ENCODE assay signal across 18 cellular contexts in the genomic region with DNA sequence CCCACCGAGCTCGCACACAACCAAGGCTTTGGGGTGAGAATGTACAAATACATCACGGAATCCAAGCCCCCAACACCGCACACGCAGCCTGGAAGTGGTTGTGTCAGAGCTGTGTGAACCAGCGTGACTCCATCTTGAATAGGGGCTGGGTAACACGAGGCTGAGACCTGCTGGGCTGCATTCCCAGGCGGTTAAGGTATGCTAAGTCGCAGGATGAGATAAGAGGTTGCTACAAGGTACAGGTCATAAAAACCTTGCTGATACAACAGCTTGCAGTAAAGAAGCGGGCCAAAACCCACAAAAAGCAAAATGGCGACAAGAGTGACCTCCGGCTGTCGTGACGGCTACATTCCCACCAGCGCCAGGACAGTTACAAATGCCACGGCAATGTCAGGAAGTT.
DNase-seq lines count a peak whose midpoint lies in the region; ATAC-seq and TF ChIP-seq lines count a peak whose summit lies in the region.
"Had no signal": no experiment of that assay in that cellular context is flagged by ENCODE, and none has a peak within 500 bp of the region (broad histone marks: within the 10 kb centered on the region; RNA-seq: fewer than 3 reads in every experiment).

No MANE protein-coding gene starts in this region.

- no peak overlapping the region for H3K18ac ChIP-seq in mesendoderm (ENCODE audit: low read length)

- H3K56ac ChIP-seq in mesendoderm (ENCODE audit: low read length) = no peak overlapping the region

- H3K9ac ChIP-seq in mesendoderm (ENCODE audit: low read length) (no peak overlapping the region), smooth muscle cell (ENCODE audit: low read depth) (no peak overlapping the region)

- no peak overlapping the region for H4K5ac ChIP-seq in mesendoderm (ENCODE audit: low read length)

- no peak overlapping the region for H2AK5ac ChIP-seq in mesendoderm (ENCODE audit: low read length)

- H3K4me3 ChIP-seq in mesendoderm (ENCODE audit: low read length) = no peak overlapping the region
- H3K4me3 ChIP-seq in stomach = no peak overlapping the region
- no peak overlapping the region for H3K4me3 ChIP-seq in smooth muscle cell
- H3K4me3 ChIP-seq: A549, HAP-1 had no signal

- H3K4me2 ChIP-seq in mesendoderm (ENCODE audit: low read length) (no peak overlapping the region), smooth muscle cell (no peak overlapping the region)
- H3K4me2 ChIP-seq: A549 had no signal

- H2BK15ac ChIP-seq in mesendoderm (replicated peaks; ENCODE audit: low read depth) = no peak overlapping the region

- DNase-seq in Right ventricle myocardium superior (peak; percentile 17), Right ventricle myocardium inferior (ENCODE audit: missing footprints) (no peak), chondrocyte (ENCODE audit: low spot score) (peak; percentile 28), mesendoderm (peak; percentile 83), caudate nucleus (lab: John Stamatoyannopoulos, UW) (no peak), stomach (no peak), smooth muscle cell (lab: John Stamatoyannopoulos, UW; ENCODE audit: unreplicated experiment) (no peak)
- DNase-seq in activated CD4-positive, CD25-positive, alpha-beta regulatory T cell (lab: John Stamatoyannopoulos, UW) = no peak
- DNase-seq: AML-193; CD4-positive, alpha-beta T cell; DMS153; DMS79; GF-D8 had no signal

- ATAC-seq in Right ventricle myocardium superior (ENCODE audit: poor library complexity) = no peak
- no peak for ATAC-seq in Right ventricle myocardium inferior
- ATAC-seq: A549, HepG2 had no signal

- H3K79me1 ChIP-seq in mesendoderm (ENCODE audit: low read length) = no peaks in the 10 kb centered on the region

- H3K9me3 Mint-ChIP-seq in chondrocyte (ENCODE audit: low read depth) = no peaks in the 10 kb centered on the region

- peaks cover 21% of the 10 kb centered on the region for H4K20me1 ChIP-seq in smooth muscle cell (ENCODE audit: low read depth)

- no peak overlapping the region for H2BK120ac ChIP-seq in mesendoderm (ENCODE audit: low read depth, low read length)

- peaks cover 9% of the 10 kb centered on the region for H3K36me3 Mint-ChIP-seq in chondrocyte (ENCODE audit: low read depth)

- H3K27ac Mint-ChIP-seq in chondrocyte (ENCODE audit: unreplicated experiment) = no peak overlapping the region
- H3K27ac Mint-ChIP-seq: CD4-positive, alpha-beta T cell had no signal

- H4K8ac ChIP-seq in mesendoderm (ENCODE audit: low read depth, low read length) = no peak overlapping the region

- H3K79me2 ChIP-seq in mesendoderm (ENCODE audit: control insufficient read depth, insufficient read depth, low read length) (no peaks in the 10 kb centered on the region), smooth muscle cell (ENCODE audit: low read depth) (no peaks in the 10 kb centered on the region)

- peaks cover 3% of the 10 kb centered on the region for H3K4me1 ChIP-seq in mesendoderm (ENCODE audit: control insufficient read depth, low read depth, low read length)
- H3K4me1 ChIP-seq in stomach = no peaks in the 10 kb centered on the region
- no peaks in the 10 kb centered on the region for H3K4me1 ChIP-seq in smooth muscle cell (ENCODE audit: low read depth)
- H3K4me1 ChIP-seq: A549, HAP-1 had no signal

- no peaks in the 10 kb centered on the region for H3F3A ChIP-seq in smooth muscle cell (ENCODE audit: low read depth)

- WGBS in mesendoderm (ENCODE audit: extremely low coverage, insufficient coverage, low lambda C conversion rate) = no CpG with 5 or more reads among the region's 16 CpGs
- 88 to 93% (median 90%) methylated on average over 16 of the region's 16 CpGs for WGBS in stomach, 5 donors
- WGBS in smooth muscle cell (ENCODE audit: low lambda C conversion rate) = 89% methylated on average over 16 of the region's 16 CpGs

- no peaks in the 10 kb centered on the region for H3K4me1 Mint-ChIP-seq in chondrocyte (ENCODE audit: low read depth)

- no peak overlapping the region for H3K23ac ChIP-seq in mesendoderm (ENCODE audit: low read length)

- no peak for TF ChIP-seq EP300 in stomach (IDR thresholded peaks at IDR 0.05)

- no peaks in the 10 kb centered on the region for H3K9me3 ChIP-seq in stomach
- H3K9me3 ChIP-seq in smooth muscle cell (replicated peaks; ENCODE audit: low read depth) = no peaks in the 10 kb centered on the region
- H3K9me3 ChIP-seq: A549, HAP-1 had no signal

- intact Hi-C loops in Right ventricle myocardium superior (cut with DNase I) = no loop called here
- intact Hi-C loops in Right ventricle myocardium inferior (cut with DNase I) = no loop called here
- intact Hi-C loops in stomach (cut with DNase I; ENCODE audit: low total_unique reads) = no loop called here

- no peak overlapping the region for H3K4ac ChIP-seq in mesendoderm (ENCODE audit: low read depth, low read length)

- H3K27me3 ChIP-seq in mesendoderm (ENCODE audit: insufficient read depth, low read length, poor library complexity) (no peaks in the 10 kb centered on the region), stomach (no peaks in the 10 kb centered on the region), smooth muscle cell (ENCODE audit: low read depth) (no peaks in the 10 kb centered on the region)

- H3K27me3 Mint-ChIP-seq in chondrocyte (ENCODE audit: low read depth) = no peaks in the 10 kb centered on the region
- H3K27me3 Mint-ChIP-seq: CD4-positive, alpha-beta T cell had no signal

- H3K36me3 ChIP-seq in mesendoderm (ENCODE audit: control insufficient read depth, insufficient read depth, low read length) (no peaks in the 10 kb centered on the region), stomach (peaks cover 0 to 46% (median 41%) of the 10 kb centered on the region in 4 donors), smooth muscle cell (ENCODE audit: low read depth) (no peaks in the 10 kb centered on the region)
- H3K36me3 ChIP-seq: HAP-1 had no signal

- H3K4me3 Mint-ChIP-seq in chondrocyte (ENCODE audit: unreplicated experiment) = no peak overlapping the region
- H3K4me3 Mint-ChIP-seq: CD4-positive, alpha-beta T cell had no signal

- H3K27ac ChIP-seq in mesendoderm (ENCODE audit: low read depth, low read length) = no peak overlapping the region
- H3K27ac ChIP-seq in caudate nucleus (ENCODE audit: low read depth, low read length) = no peak overlapping the region
- no peak overlapping the region for H3K27ac ChIP-seq in stomach
- no peak overlapping the region for H3K27ac ChIP-seq in smooth muscle cell (ENCODE audit: low read depth)
- H3K27ac ChIP-seq: 22Rv1, A549, C4-2B had no signal

- TF ChIP-seq POLR2A in stomach (IDR thresholded peaks at IDR 0.05) = no peak

- TF ChIP-seq CTCF in chondrocyte (IDR thresholded peaks at IDR 0.05) = no peak
- TF ChIP-seq CTCF in stomach (IDR thresholded peaks at IDR 0.05) = no peak
- TF ChIP-seq CTCF in smooth muscle cell (IDR thresholded peaks at IDR 0.05; ENCODE audit: borderline replicate concordance, insufficient read depth, poor library complexity, severe bottlenecking) = no peak

- H2BK5ac ChIP-seq in mesendoderm (ENCODE audit: low read length) = no peak overlapping the region

- no peak overlapping the region for H2AFZ ChIP-seq in smooth muscle cell (ENCODE audit: low read depth)

Comparison
In these comparisons a context has a peak if more than half of its experiments do, and no peak if none do; other contexts are left out.
1. DNase-seq: peak in Right ventricle myocardium superior (single experiment), chondrocyte (single experiment) and mesendoderm (single experiment); none in Right ventricle myocardium inferior (single experiment), caudate nucleus (0 of 61), stomach (single experiment), smooth muscle cell (single experiment) and activated CD4-positive, CD25-positive, alpha-beta regulatory T cell (0 of 4).